ENCODE assay signal across 30 cellular contexts in the genomic region with DNA sequence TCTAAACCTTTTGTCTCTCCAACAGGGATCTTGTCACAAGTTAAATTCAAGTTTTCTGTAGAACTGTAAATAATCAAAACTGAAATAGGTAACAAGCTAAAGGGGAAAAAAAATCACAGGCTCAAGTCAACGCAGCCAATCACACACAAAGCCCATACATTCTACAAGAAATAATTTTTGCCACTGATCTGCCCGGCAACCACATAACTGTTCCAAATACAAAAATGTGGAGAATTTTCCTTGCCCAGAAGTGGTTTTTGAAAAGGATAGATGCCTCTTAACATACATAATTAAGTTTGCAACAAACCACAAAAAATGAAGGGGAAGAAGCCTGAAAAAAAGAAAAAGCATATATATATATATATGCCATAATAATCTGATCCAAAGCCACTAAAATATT.
"Had no signal": no experiment of that assay in that cellular context is flagged by ENCODE, and none has a peak within 500 bp of the region (broad histone marks: within the 10 kb centered on the region; RNA-seq: fewer than 3 reads in every experiment).

No MANE protein-coding gene starts in this region.

- H3K9me3 Mint-ChIP-seq: activated naive CD8-positive, alpha-beta T cell treated with anti-CD3 and anti-CD28 coated beads, Interleukin-2, amount 10 ng/mL, durations not matched to agents 7 days and 5 days; naive B cell; stimulated activated memory B cell treated with anti-CD40 and anti-IgM and Interleukin-4, amounts not matched to agents 10 μg/mL and 1 μg/mL and 100 μg/mL, for 72 hours had no signal

- H3K4me1 ChIP-seq: breast epithelium, esophagus squamous epithelium, psoas muscle, upper lobe of right lung had no signal

- H3K36me3 ChIP-seq: breast epithelium, ovary had no signal

- H3K4me3 ChIP-seq: breast epithelium, esophagus squamous epithelium, left ventricle myocardium inferior, lung, ovary, psoas muscle, smooth muscle cell, upper lobe of right lung had no signal

- H3K4me2 ChIP-seq: smooth muscle cell had no signal

- H3K27ac ChIP-seq: breast epithelium, epithelial cell of prostate, esophagus squamous epithelium, left ventricle myocardium inferior, neutrophil, ovary, psoas muscle, upper lobe of right lung had no signal

- H3K4me3 Mint-ChIP-seq: activated naive CD4-positive, alpha-beta T cell treated with anti-CD3 and anti-CD28 coated beads for 36 hours; activated naive CD8-positive, alpha-beta T cell treated with anti-CD3 and anti-CD28 coated beads, Interleukin-2, amount 10 ng/mL, durations not matched to agents 7 days and 5 days; naive B cell; nephron progenitor cell; stimulated activated memory B cell treated with anti-CD40 and anti-IgM and Interleukin-4, amounts not matched to agents 10 μg/mL and 1 μg/mL and 100 μg/mL, for 72 hours; stimulated activated naive CD8-positive, alpha-beta T cell treated with anti-CD3 and anti-CD28 coated beads, Interleukin-15, amount 100 ng/mL, for 72 hours had no signal

- DNase-seq: activated CD4-positive, alpha-beta T cell treated with anti-CD3 and anti-CD28 coated beads for 48 hours; activated CD4-positive, alpha-beta T cell treated with anti-CD3 and anti-CD28 coated beads, Interleukin-2, amount 50 U/mL, for 48 hours; activated CD8-positive, alpha-beta memory T cell treated with anti-CD3 and anti-CD28 coated beads for 24 hours; activated effector memory CD4-positive, alpha-beta T cell treated with anti-CD3 and anti-CD28 coated beads, Interleukin-2, amount 50 U/mL, for 16 hours; activated naive CD4-positive, alpha-beta T cell treated with anti-CD3 and anti-CD28 coated beads for 36 hours; activated naive CD8-positive, alpha-beta T cell treated with anti-CD3 and anti-CD28 coated beads, Interleukin-2, amount 10 ng/mL, durations not matched to agents 7 days and 5 days; amygdala; central memory CD4-positive, alpha-beta T cell; dermis blood vessel endothelial cell; effector CD8-positive, alpha-beta T cell; esophagus squamous epithelium; islet precursor cell; left ventricle myocardium inferior; naive B cell; nephron progenitor cell; ovary; psoas muscle; stimulated activated CD4-positive, alpha-beta T cell treated with anti-CD3 and anti-CD28 coated beads, Interleukin-1b, Interleukin-23, amount 100 ng/mL, for 48 hours; stimulated activated CD4-positive, alpha-beta T cell treated with anti-CD3 and anti-CD28 coated beads, Interleukin-4, amount 100 ng/mL, for 4 hours; stimulated activated CD8-positive, alpha-beta memory T cell treated with anti-CD3 and anti-CD28 coated beads, Interleukin-4, amount 100 ng/mL, for 48 hours; stimulated activated naive CD8-positive, alpha-beta T cell treated with anti-CD3 and anti-CD28 coated beads, Interleukin-15, amount 100 ng/mL, for 72 hours; substantia nigra; upper lobe of right lung had no signal

- ATAC-seq: activated CD4-positive, CD25-positive, alpha-beta regulatory T cell treated with anti-CD3 and anti-CD28 coated beads, Interleukin-2, amount 50 U/mL, for 24 hours; psoas muscle; stimulated activated memory B cell treated with anti-CD40 and anti-IgM and Interleukin-4, amounts not matched to agents 10 μg/mL and 1 μg/mL and 100 μg/mL, for 72 hours; stimulated activated naive CD8-positive, alpha-beta T cell treated with anti-CD3 and anti-CD28 coated beads, Interleukin-15, amount 100 ng/mL, for 72 hours; upper lobe of right lung had no signal

- H3K27ac Mint-ChIP-seq: activated naive CD4-positive, alpha-beta T cell treated with anti-CD3 and anti-CD28 coated beads for 36 hours; activated naive CD8-positive, alpha-beta T cell treated with anti-CD3 and anti-CD28 coated beads, Interleukin-2, amount 10 ng/mL, durations not matched to agents 7 days and 5 days; nephron progenitor cell; stimulated activated memory B cell treated with anti-CD40 and anti-IgM and Interleukin-4, amounts not matched to agents 10 μg/mL and 1 μg/mL and 100 μg/mL, for 72 hours had no signal

- H3K4me1 Mint-ChIP-seq: activated naive CD8-positive, alpha-beta T cell treated with anti-CD3 and anti-CD28 coated beads, Interleukin-2, amount 10 ng/mL, durations not matched to agents 7 days and 5 days; naive B cell; stimulated activated memory B cell treated with anti-CD40 and anti-IgM and Interleukin-4, amounts not matched to agents 10 μg/mL and 1 μg/mL and 100 μg/mL, for 72 hours; stimulated activated naive CD8-positive, alpha-beta T cell treated with anti-CD3 and anti-CD28 coated beads, Interleukin-15, amount 100 ng/mL, for 72 hours had no signal

- H3K9me3 ChIP-seq: breast epithelium, esophagus squamous epithelium, left ventricle myocardium inferior, neutrophil, ovary, psoas muscle, upper lobe of right lung had no signal

- H3K27me3 Mint-ChIP-seq: activated naive CD8-positive, alpha-beta T cell treated with anti-CD3 and anti-CD28 coated beads, Interleukin-2, amount 10 ng/mL, durations not matched to agents 7 days and 5 days; naive B cell; stimulated activated memory B cell treated with anti-CD40 and anti-IgM and Interleukin-4, amounts not matched to agents 10 μg/mL and 1 μg/mL and 100 μg/mL, for 72 hours; stimulated activated naive CD8-positive, alpha-beta T cell treated with anti-CD3 and anti-CD28 coated beads, Interleukin-15, amount 100 ng/mL, for 72 hours had no signal

- H3K27me3 ChIP-seq: breast epithelium, esophagus squamous epithelium, neutrophil, ovary, upper lobe of right lung had no signal
